ENCODE assay signal across 8 cellular contexts in genomic region chr16:84647830-84648594, GRCh38. TPM values are rescaled to one million over a fixed set of nuclear protein-coding genes. Genes with fewer than 3 reads are reported as not detected.
A peak's percentile ranks its signal among the peaks of the same experiment; 100 is the strongest.
DNase-seq lines count a peak whose midpoint lies in the region; ATAC-seq and TF ChIP-seq lines count a peak whose summit lies in the region.

TSS of gene KLHL36 (plus strand) at chr16:84648511. CDS start at chr16:84650868, 2,357 bp downstream.

- POLR2A ChIA-PET in activated CD4-positive, alpha-beta memory T cell treated with anti-CD3 and anti-CD28 coated beads, Interleukin-2, amount 10 ng/mL, durations not matched to agents 7 days and 5 days (lab: Charles Lee), result interaction anchor here (0.6 to 2.3 kb wide), 9 partner anchors 11 to 381 kb away, joined by 3 to 8 read pairs (median 4); no protein-coding TSS in a partner anchor

- H3K27ac Mint-ChIP-seq in activated CD4-positive, alpha-beta memory T cell treated with anti-CD3 and anti-CD28 coated beads, Interleukin-2, amount 10 ng/mL, durations not matched to agents 7 days and 5 days, result peak within 1 kb of the TSS; percentile 63
- peak within 1 kb of the TSS; percentile 96 for H3K27ac Mint-ChIP-seq in memory B cell

- H3K36me3 Mint-ChIP-seq in activated CD4-positive, alpha-beta memory T cell treated with anti-CD3 and anti-CD28 coated beads, Interleukin-2, amount 10 ng/mL, durations not matched to agents 7 days and 5 days (ENCODE audit: low read depth), result peaks cover 31% of the 10 kb centered on the region
- peaks cover 7% of the 10 kb centered on the region for H3K36me3 Mint-ChIP-seq in memory B cell

- no peaks in the 10 kb centered on the region for H3K9me3 ChIP-seq in MG63

- peak; percentile 78 for ATAC-seq in GM21825 (IDR thresholded peaks at IDR 0.05; ENCODE audit: unreplicated experiment)
- ATAC-seq in memory B cell (ENCODE audit: low read depth), result peak; percentile 87

- H3K4me1 Mint-ChIP-seq in activated CD4-positive, alpha-beta memory T cell treated with anti-CD3 and anti-CD28 coated beads, Interleukin-2, amount 10 ng/mL, durations not matched to agents 7 days and 5 days, result peaks cover 42% of the 10 kb centered on the region
- H3K4me1 Mint-ChIP-seq in memory B cell, result peaks cover 35% of the 10 kb centered on the region

- CTCF ChIA-PET in activated CD4-positive, alpha-beta memory T cell treated with anti-CD3 and anti-CD28 coated beads, Interleukin-2, amount 10 ng/mL, durations not matched to agents 7 days and 5 days (lab: Charles Lee), result interaction anchor here (0.8 to 1.2 kb wide), 4 partner anchors 25 to 142 kb away, joined by 3 to 4 read pairs (median 3); no protein-coding TSS in a partner anchor

- no peaks in the 10 kb centered on the region for H3K27me3 ChIP-seq in MG63

- H3K9me3 Mint-ChIP-seq in activated CD4-positive, alpha-beta memory T cell treated with anti-CD3 and anti-CD28 coated beads, Interleukin-2, amount 10 ng/mL, durations not matched to agents 7 days and 5 days, result no peaks in the 10 kb centered on the region
- H3K9me3 Mint-ChIP-seq in memory B cell, result no peaks in the 10 kb centered on the region

- no peak for TF ChIP-seq CTCF in GM12865 (IDR thresholded peaks at IDR 0.05; ENCODE audit: insufficient read depth, low read depth, low read length, missing control alignments)

- H3K4me3 ChIP-seq in GM12865 (ENCODE audit: low read depth, low read length) (peak within 1 kb of the TSS; percentile 84), MG63 (peak within 1 kb of the TSS; percentile 50)

- DNase-seq in GM12865 (ENCODE audit: low read depth) (peak; percentile 60), MG63 (peak; percentile 35), memory B cell (ENCODE audit: low spot score in 2 of 2) (peak; percentile 67 to 77), NCI-H187 treated with DMSO at 0.1 percent for 48 hours (lab: John Stamatoyannopoulos, UW) (no peak)
- DNase-seq in activated CD4-positive, alpha-beta memory T cell treated with anti-CD3 and anti-CD28 coated beads, Interleukin-2, amount 10 ng/mL, durations not matched to agents 7 days and 5 days, result peak; percentile 74
- peak; percentile 58 for DNase-seq in effector CD4-positive, alpha-beta T cell
- DNase-seq in stimulated activated CD8-positive, alpha-beta memory T cell treated with anti-CD3 and anti-CD28 coated beads, Interleukin-12 subunit alpha, Interleukin-12 subunit beta, amount 100 ng/mL, for 24 hours (ENCODE audit: extremely low read depth), result peak; percentile 23

- no peaks in the 10 kb centered on the region; the same call in 1 of the 2 replicates for H3K36me3 ChIP-seq in MG63

- peaks cover 19% of the 10 kb centered on the region for H3K27me3 Mint-ChIP-seq in activated CD4-positive, alpha-beta memory T cell treated with anti-CD3 and anti-CD28 coated beads, Interleukin-2, amount 10 ng/mL, durations not matched to agents 7 days and 5 days
- H3K27me3 Mint-ChIP-seq in memory B cell, result no peaks in the 10 kb centered on the region

- H3K4me3 Mint-ChIP-seq in activated CD4-positive, alpha-beta memory T cell treated with anti-CD3 and anti-CD28 coated beads, Interleukin-2, amount 10 ng/mL, durations not matched to agents 7 days and 5 days, result peak within 1 kb of the TSS; percentile 79
- H3K4me3 Mint-ChIP-seq in memory B cell, result peak within 1 kb of the TSS; percentile 98

RNA-seq across cellular contexts. Expression of gene KLHL36, which starts in this region (rescaled TPM):
- 18.4 and 20.5 TPM in 2 replicates for total RNA-seq in MG63 (2014; rRNA removed; shearing (Covaris generic); ENCODE audit: low replicate concordance)
- 10 to 100 TPM; 45.7 to 49.0 TPM for total RNA-seq in activated CD4-positive, alpha-beta memory T cell treated with anti-CD3 and anti-CD28 coated beads, Interleukin-2, amount 10 ng/mL, durations not matched to agents 7 days and 5 days
